In the genomic region with DNA sequence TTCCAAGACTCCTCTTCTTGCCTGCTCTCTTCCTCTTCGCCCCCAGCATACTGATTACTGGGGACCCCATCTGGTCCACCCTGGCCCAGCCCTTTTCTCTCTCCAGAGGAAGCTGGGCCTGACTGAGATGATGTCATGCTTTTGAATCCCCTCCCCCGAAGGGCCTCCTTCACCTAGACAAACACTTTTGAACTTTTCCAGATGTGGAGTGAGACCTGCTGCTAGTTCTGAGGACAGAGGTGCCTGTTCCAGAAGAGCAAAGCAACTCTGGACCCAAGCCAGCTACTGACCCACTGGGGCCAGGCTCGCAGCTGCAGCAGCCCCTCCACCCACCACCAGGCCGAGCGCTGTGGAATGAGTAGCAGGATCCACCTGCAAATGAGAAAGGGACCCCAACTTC, we compare ENCODE assay signal across 18 cellular contexts. TPM values are rescaled to one million over a fixed set of nuclear protein-coding genes. Genes with fewer than 3 reads are reported as not detected.
DNase-seq lines count a peak whose midpoint lies in the region; ATAC-seq, FAIRE-seq and TF ChIP-seq lines count a peak whose summit lies in the region.
"Had no signal": no experiment of that assay in that cellular context is flagged by ENCODE, and none has a peak within 500 bp of the region (broad histone marks: within the 10 kb centered on the region; RNA-seq: fewer than 3 reads in every experiment).

No MANE protein-coding gene starts in this region.

- H4K91ac ChIP-seq in neuronal stem cell (ENCODE audit: low read depth, low read length, poor library complexity): no peak overlapping the region

- H3K27me3 ChIP-seq in ascending aorta (no peaks in the 10 kb centered on the region), heart left ventricle (no peaks in the 10 kb centered on the region), neuronal stem cell (ENCODE audit: control insufficient read depth in 3 of 3, insufficient read depth in 3 of 3, low read depth in 1 of 3, low read length in 3 of 3) (peaks cover 0 to 33% (median 0%) of the 10 kb centered on the region in 3 experiments), vagina (no peaks in the 10 kb centered on the region)
- H3K27me3 ChIP-seq: SJSA1 had no signal

- H3K4me3 ChIP-seq in ascending aorta: no peak overlapping the region
- peak overlapping the region in 1 of 12 donors; percentile 13 for H3K4me3 ChIP-seq in heart left ventricle
- H3K4me3 ChIP-seq in neuronal stem cell (ENCODE audit: low read length in 2 of 2): no peak overlapping the region
- H3K4me3 ChIP-seq in vagina: no peak overlapping the region
- H3K4me3 ChIP-seq: SJSA1 had no signal

- TF ChIP-seq POLR2A in heart left ventricle (IDR thresholded peaks at IDR 0.05) (no peak), vagina (IDR thresholded peaks at IDR 0.05) (no peak), GM12892 (IDR thresholded peaks at IDR 0.05; ENCODE audit: low read depth, low read length) (no peak)

- no peak overlapping the region for H2BK120ac ChIP-seq in neuronal stem cell (ENCODE audit: low read depth, low read length)

- ATAC-seq in heart left ventricle: peak in 3 of 4 donors; percentile 29 to 36 (median 35)
- ATAC-seq in GM18498 (IDR thresholded peaks at IDR 0.05; ENCODE audit: unreplicated experiment): no peak
- ATAC-seq: PC-3 had no signal

- no peak overlapping the region for H2BK5ac ChIP-seq in neuronal stem cell (ENCODE audit: low read length)

- no peak overlapping the region for H2AFZ ChIP-seq in neuronal stem cell (ENCODE audit: low read length)

- intact Hi-C loops in ascending aorta (cut with DNase I) (no loop called here), heart left ventricle (cut with DNase I) (no loop called here), vagina (cut with DNase I) (loop anchor here (5.0 kb wide), 1 partner anchor 60 kb away; no protein-coding TSS in a partner anchor)

- H2BK15ac ChIP-seq in neuronal stem cell (ENCODE audit: low read length): peak overlapping the region; percentile 28

- H3K4me2 ChIP-seq in neuronal stem cell (ENCODE audit: insufficient read depth, low read length, poor library complexity, severe bottlenecking): no peak overlapping the region

- 34 to 52% (median 50%) methylated on average over 3 to 5 of the region's 5 CpGs for WGBS in heart left ventricle, 4 donors
- WGBS in neuronal stem cell (ENCODE audit: extremely low coverage in 2 of 2, insufficient read length in 2 of 2, insufficient replicate concordance in 1 of 2), 2 donors: no CpG with 5 or more reads among the region's 5 CpGs

- H3K4me1 ChIP-seq in ascending aorta: peaks cover 0 to 3% of the 10 kb centered on the region in 2 donors
- H3K4me1 ChIP-seq in heart left ventricle: peaks cover 0 to 94% (median 51%) of the 10 kb centered on the region in 12 donors
- H3K4me1 ChIP-seq in neuronal stem cell (ENCODE audit: control insufficient read depth in 2 of 2, insufficient read depth in 1 of 2, low read depth in 1 of 2, low read length in 2 of 2): no peaks in the 10 kb centered on the region
- peaks cover 26% of the 10 kb centered on the region for H3K4me1 ChIP-seq in vagina
- H3K4me1 ChIP-seq: Caco-2 had no signal

- no peak overlapping the region for H3K23ac ChIP-seq in neuronal stem cell (ENCODE audit: low read depth, low read length, poor library complexity)

- H3K27ac ChIP-seq in ascending aorta: peak overlapping the region; percentile 7 to 36
- H3K27ac ChIP-seq in heart left ventricle: peak overlapping the region; percentile 12 to 65 (median 56)
- H3K27ac ChIP-seq in neuronal stem cell (replicated peaks; ENCODE audit: low read length): no peak overlapping the region
- H3K27ac ChIP-seq in vagina: peak overlapping the region; percentile 47
- H3K27ac ChIP-seq: RWPE1, SJSA1 had no signal

- H3K36me3 ChIP-seq in ascending aorta (no peaks in the 10 kb centered on the region), heart left ventricle (peaks cover 0 to 31% (median 6%) of the 10 kb centered on the region in 9 donors), neuronal stem cell (replicated peaks in 1 of 2; ENCODE audit: control insufficient read depth in 2 of 2, insufficient read depth in 2 of 2, low read length in 2 of 2) (no peaks in the 10 kb centered on the region), vagina (no peaks in the 10 kb centered on the region)
- H3K36me3 ChIP-seq: SJSA1 had no signal

- TF ChIP-seq CTCF in ascending aorta (IDR thresholded peaks at IDR 0.05) (no peak), heart left ventricle (IDR thresholded peaks at IDR 0.05) (no peak), vagina (IDR thresholded peaks at IDR 0.05) (no peak)

- H2BK12ac ChIP-seq in neuronal stem cell (ENCODE audit: low read length): no peak overlapping the region

- H4K8ac ChIP-seq in neuronal stem cell (ENCODE audit: low read depth, low read length): no peak overlapping the region

- no peak for DNase-seq in ascending aorta (ENCODE audit: low spot score in 2 of 2)
- no peak for DNase-seq in heart left ventricle
- DNase-seq in neuronal stem cell (ENCODE audit: low spot score): no peak
- DNase-seq in vagina (ENCODE audit: extremely low spot score in 2 of 2): no peak
- no peak for DNase-seq in GM12892 (ENCODE audit: insufficient read length)
- DNase-seq in HPDE6-E6E7 (ENCODE audit: extremely low spot score): no peak
- DNase-seq: Caco-2, H9, NCI-H1436, NCI-H2029, NCI-H2171 treated with DMSO at 0.1 percent for 48 hours, NCI-H748 treated with DMSO at 0.1 percent for 48 hours, PC-3 had no signal

- no peak overlapping the region for H3K14ac ChIP-seq in neuronal stem cell (ENCODE audit: low read length)

- no peak for FAIRE-seq in GM12892 (lab: Jason Lieb, UNC)
- FAIRE-seq: HTR-8/SVneo had no signal

- no peak overlapping the region for H3K18ac ChIP-seq in neuronal stem cell (ENCODE audit: low read length)

- H2AK5ac ChIP-seq in neuronal stem cell (ENCODE audit: low read depth, low read length): no peak overlapping the region

- no peaks in the 10 kb centered on the region for H3K79me1 ChIP-seq in neuronal stem cell (ENCODE audit: low read depth, low read length)

- peak overlapping the region; percentile 6 for H3K9ac ChIP-seq in neuronal stem cell (ENCODE audit: low read depth, low read length, poor library complexity)

- no peaks in the 10 kb centered on the region for H3K9me3 ChIP-seq in ascending aorta
- no peaks in the 10 kb centered on the region for H3K9me3 ChIP-seq in heart left ventricle
- H3K9me3 ChIP-seq in neuronal stem cell (replicated peaks in 1 of 2; ENCODE audit: control insufficient read depth in 2 of 2, insufficient read depth in 1 of 2, low read depth in 1 of 2, low read length in 2 of 2): no peaks in the 10 kb centered on the region
- no peaks in the 10 kb centered on the region for H3K9me3 ChIP-seq in vagina
- H3K9me3 ChIP-seq: Caco-2, SJSA1 had no signal

- no peak overlapping the region for H3K4ac ChIP-seq in neuronal stem cell (ENCODE audit: low read length)

RNA-seq across cellular contexts. Expression of a gene that starts 8.4 kb away (rescaled TPM):
- total RNA-seq in ascending aorta (142 TPM), heart left ventricle (100 to 1,000 TPM in 1 of 9 donors, 10 to 100 TPM in 8; 43.6 to 103 (median 63.8) TPM), vagina (57.5 TPM)
- polyA plus RNA-seq in heart left ventricle: 10 to 100 TPM; 37.4 to 41.8 TPM
- polyA plus RNA-seq in neuronal stem cell (2013, experiment 1 of 2): 0.45 TPM
- 0.43 TPM for polyA plus RNA-seq in neuronal stem cell (2013, experiment 2 of 2)
- polyA plus RNA-seq in GM12892 (2012; ENCODE audit: missing spikeins): not detected
- total RNA-seq: Caco-2, NCI-H460, PC-3 had no signal
